In genomic region chr12:45718306-45718705, GRCh38 we compare ENCODE assay signal across 17 cellular contexts.
"Had no signal": no experiment of that assay in that cellular context is flagged by ENCODE, and none has a peak within 500 bp of the region (broad histone marks: within the 10 kb centered on the region; RNA-seq: fewer than 3 reads in every experiment).

No MANE protein-coding gene starts in this region.

- H3K9me3 ChIP-seq: ascending aorta, breast epithelium, gastroesophageal sphincter, heart right ventricle, right atrium auricular region, upper lobe of right lung had no signal

- DNase-seq: activated CD4-positive, alpha-beta memory T cell treated with anti-CD3 and anti-CD28 coated beads, Interleukin-2, amount 10 ng/mL, durations not matched to agents 7 days and 5 days; activated CD8-positive, alpha-beta memory T cell treated with anti-CD3 and anti-CD28 coated beads, Interleukin-2, amount 50 U/mL, for 4 hours; dermis blood vessel endothelial cell; heart right ventricle; mammary epithelial cell; nephron progenitor cell; occipital lobe; stimulated activated CD4-positive, alpha-beta T cell treated with anti-CD3 and anti-CD28 coated beads, Interleukin-15, amount 100 ng/mL, for 24 hours; stimulated activated CD4-positive, alpha-beta T cell treated with anti-CD3 and anti-CD28 coated beads, Interleukin-4, amount 100 ng/mL, for 1 hour; SW 1271; upper lobe of right lung had no signal

- H3K36me3 ChIP-seq: ascending aorta, breast epithelium, gastroesophageal sphincter, heart right ventricle, right atrium auricular region, upper lobe of right lung had no signal

- H3K27me3 Mint-ChIP-seq: activated CD4-positive, alpha-beta memory T cell treated with anti-CD3 and anti-CD28 coated beads, Interleukin-2, amount 10 ng/mL, durations not matched to agents 7 days and 5 days; stimulated activated naive CD8-positive, alpha-beta T cell treated with anti-CD3 and anti-CD28 coated beads, Interleukin-15, Interleukin-2, amounts not matched to agents 100 ng/mL and 50 ng/mL, for 24 hours had no signal

- H3K27ac ChIP-seq: ascending aorta, breast epithelium, gastroesophageal sphincter, heart right ventricle, right atrium auricular region, upper lobe of right lung had no signal

- H3K27ac Mint-ChIP-seq: activated CD4-positive, alpha-beta memory T cell treated with anti-CD3 and anti-CD28 coated beads, Interleukin-2, amount 10 ng/mL, durations not matched to agents 7 days and 5 days; nephron progenitor cell; stimulated activated naive CD8-positive, alpha-beta T cell treated with anti-CD3 and anti-CD28 coated beads, Interleukin-15, Interleukin-2, amounts not matched to agents 100 ng/mL and 50 ng/mL, for 24 hours had no signal

- H3K9me3 Mint-ChIP-seq: activated CD4-positive, alpha-beta memory T cell treated with anti-CD3 and anti-CD28 coated beads, Interleukin-2, amount 10 ng/mL, durations not matched to agents 7 days and 5 days; nephron progenitor cell; stimulated activated naive CD8-positive, alpha-beta T cell treated with anti-CD3 and anti-CD28 coated beads, Interleukin-15, Interleukin-2, amounts not matched to agents 100 ng/mL and 50 ng/mL, for 24 hours had no signal

- H3K27me3 ChIP-seq: ascending aorta, breast epithelium, gastroesophageal sphincter, heart right ventricle, right atrium auricular region, upper lobe of right lung had no signal

- H3K4me3 ChIP-seq: ascending aorta, breast epithelium, gastroesophageal sphincter, heart right ventricle, right atrium auricular region, upper lobe of right lung had no signal

- H3K4me3 Mint-ChIP-seq: activated CD4-positive, alpha-beta memory T cell treated with anti-CD3 and anti-CD28 coated beads, Interleukin-2, amount 10 ng/mL, durations not matched to agents 7 days and 5 days; nephron progenitor cell; stimulated activated naive CD8-positive, alpha-beta T cell treated with anti-CD3 and anti-CD28 coated beads, Interleukin-15, Interleukin-2, amounts not matched to agents 100 ng/mL and 50 ng/mL, for 24 hours had no signal

- H3K4me1 ChIP-seq: breast epithelium had no signal

- ATAC-seq: gastroesophageal sphincter, heart right ventricle, left lobe of liver, upper lobe of right lung had no signal
